ENCODE assay signal across 2 cellular contexts in genomic region chr5:10441992-10442435, GRCh38.
TF ChIP-seq lines count a peak whose summit lies in the region.

No MANE protein-coding gene starts in this region.

TF ChIP-seq in K562, 482 proteins besides CTCF, POLR2A, EP300 and RAD21 (continues in another document):
- TF ChIP-seq AFF4 (CRISPR knock-in tag; IDR thresholded peaks at IDR 0.05) (peak; percentile 51; the same call in 1 of the 2 replicates), ZBTB17 (CRISPR knock-in tag; IDR thresholded peaks at IDR 0.05) (0 out of 2 replicates have a peak, but pooled peaks have one; percentile 3), DMBX1 (CRISPR knock-in tag; IDR thresholded peaks at IDR 0.05; ENCODE audit: borderline replicate concordance) (no peak), STAT6 (CRISPR knock-in tag; IDR thresholded peaks at IDR 0.05) (peak; percentile 54; the same call in 1 of the 2 replicates), ZNF639 (CRISPR knock-in tag; conservative IDR thresholded peaks at IDR 0.05 in 1 of 2, IDR thresholded peaks at IDR 0.05 in 1 of 2) (no peak), KDM4B (IDR thresholded peaks at IDR 0.05; ENCODE audit: borderline replicate concordance in 2 of 2, low read depth in 1 of 2) (0 out of 4 replicates have a peak, but pooled peaks of 1 of the 2 experiments have one; percentile 32), ZC3H11A (IDR thresholded peaks at IDR 0.05; ENCODE audit: low read depth, low read length) (no peak), ZNF140 (CRISPR knock-in tag; IDR thresholded peaks at IDR 0.05) (no peak), SLC30A9 (CRISPR knock-in tag; IDR thresholded peaks at IDR 0.05) (no peak), ATF2 (CRISPR knock-in tag; IDR thresholded peaks at IDR 0.05) (0 out of 2 replicates have a peak, but pooled peaks have one; percentile 45), ADNP (tag; IDR thresholded peaks at IDR 0.05) (no peak)
- TF ChIP-seq, protein P1, sequence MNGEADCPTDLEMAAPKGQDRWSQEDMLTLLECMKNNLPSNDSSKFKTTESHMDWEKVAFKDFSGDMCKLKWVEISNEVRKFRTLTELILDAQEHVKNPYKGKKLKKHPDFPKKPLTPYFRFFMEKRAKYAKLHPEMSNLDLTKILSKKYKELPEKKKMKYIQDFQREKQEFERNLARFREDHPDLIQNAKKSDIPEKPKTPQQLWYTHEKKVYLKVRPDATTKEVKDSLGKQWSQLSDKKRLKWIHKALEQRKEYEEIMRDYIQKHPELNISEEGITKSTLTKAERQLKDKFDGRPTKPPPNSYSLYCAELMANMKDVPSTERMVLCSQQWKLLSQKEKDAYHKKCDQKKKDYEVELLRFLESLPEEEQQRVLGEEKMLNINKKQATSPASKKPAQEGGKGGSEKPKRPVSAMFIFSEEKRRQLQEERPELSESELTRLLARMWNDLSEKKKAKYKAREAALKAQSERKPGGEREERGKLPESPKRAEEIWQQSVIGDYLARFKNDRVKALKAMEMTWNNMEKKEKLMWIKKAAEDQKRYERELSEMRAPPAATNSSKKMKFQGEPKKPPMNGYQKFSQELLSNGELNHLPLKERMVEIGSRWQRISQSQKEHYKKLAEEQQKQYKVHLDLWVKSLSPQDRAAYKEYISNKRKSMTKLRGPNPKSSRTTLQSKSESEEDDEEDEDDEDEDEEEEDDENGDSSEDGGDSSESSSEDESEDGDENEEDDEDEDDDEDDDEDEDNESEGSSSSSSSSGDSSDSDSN (IDR thresholded peaks at IDR 0.05; ENCODE audit: borderline replicate concordance in 1 of 2, low read depth in 2 of 2, low read length in 2 of 2), result no peak; a peak in 1 of 4 replicates
- TF ChIP-seq, protein P2, sequence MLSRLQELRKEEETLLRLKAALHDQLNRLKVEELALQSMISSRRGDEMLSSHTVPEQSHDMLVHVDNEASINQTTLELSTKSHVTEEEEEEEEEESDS (CRISPR knock-in tag; IDR thresholded peaks at IDR 0.05), result no peak

TF ChIP-seq in HepG2, 621 proteins besides CTCF, POLR2A, EP300 and RAD21 (continues in another document):
- TF ChIP-seq FIP1L1 (IDR thresholded peaks at IDR 0.05; ENCODE audit: borderline replicate concordance, insufficient read depth, low read depth, low read length), result 0 out of 2 replicates have a peak, but pooled peaks have one; percentile 2
- TF ChIP-seq ZNF800 (CRISPR knock-in tag; IDR thresholded peaks at IDR 0.05), result peak; percentile 53; the same call in 1 of the 2 replicates
- TF ChIP-seq ZSCAN31 (CRISPR knock-in tag; IDR thresholded peaks at IDR 0.05; ENCODE audit: low read depth), result 0 out of 2 replicates have a peak, but pooled peaks have one; percentile 3
- 0 out of 2 replicates have a peak, but pooled peaks have one; percentile 35 for TF ChIP-seq SNAPC2 (CRISPR knock-in tag; IDR thresholded peaks at IDR 0.05)
- 0 out of 2 replicates have a peak, but pooled peaks have one; percentile 26 for TF ChIP-seq ZNF256 (CRISPR knock-in tag; conservative IDR thresholded peaks at IDR 0.05)
- TF ChIP-seq, protein P3, sequence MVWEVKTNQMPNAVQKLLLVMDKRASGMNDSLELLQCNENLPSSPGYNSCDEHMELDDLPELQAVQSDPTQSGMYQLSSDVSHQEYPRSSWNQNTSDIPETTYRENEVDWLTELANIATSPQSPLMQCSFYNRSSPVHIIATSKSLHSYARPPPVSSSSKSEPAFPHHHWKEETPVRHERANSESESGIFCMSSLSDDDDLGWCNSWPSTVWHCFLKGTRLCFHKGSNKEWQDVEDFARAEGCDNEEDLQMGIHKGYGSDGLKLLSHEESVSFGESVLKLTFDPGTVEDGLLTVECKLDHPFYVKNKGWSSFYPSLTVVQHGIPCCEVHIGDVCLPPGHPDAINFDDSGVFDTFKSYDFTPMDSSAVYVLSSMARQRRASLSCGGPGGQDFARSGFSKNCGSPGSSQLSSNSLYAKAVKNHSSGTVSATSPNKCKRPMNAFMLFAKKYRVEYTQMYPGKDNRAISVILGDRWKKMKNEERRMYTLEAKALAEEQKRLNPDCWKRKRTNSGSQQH (CRISPR knock-in tag; IDR thresholded peaks at IDR 0.05; ENCODE audit: low read depth), result no peak
- 0 out of 2 replicates have a peak, but pooled peaks have one; percentile 64 for TF ChIP-seq NFIB (CRISPR knock-in tag; IDR thresholded peaks at IDR 0.05; ENCODE audit: borderline replicate concordance)
- peak; percentile 75; the same call in 1 of the 2 replicates for TF ChIP-seq ARID4A (CRISPR knock-in tag; IDR thresholded peaks at IDR 0.05; ENCODE audit: borderline replicate concordance)
- TF ChIP-seq, protein P4, sequence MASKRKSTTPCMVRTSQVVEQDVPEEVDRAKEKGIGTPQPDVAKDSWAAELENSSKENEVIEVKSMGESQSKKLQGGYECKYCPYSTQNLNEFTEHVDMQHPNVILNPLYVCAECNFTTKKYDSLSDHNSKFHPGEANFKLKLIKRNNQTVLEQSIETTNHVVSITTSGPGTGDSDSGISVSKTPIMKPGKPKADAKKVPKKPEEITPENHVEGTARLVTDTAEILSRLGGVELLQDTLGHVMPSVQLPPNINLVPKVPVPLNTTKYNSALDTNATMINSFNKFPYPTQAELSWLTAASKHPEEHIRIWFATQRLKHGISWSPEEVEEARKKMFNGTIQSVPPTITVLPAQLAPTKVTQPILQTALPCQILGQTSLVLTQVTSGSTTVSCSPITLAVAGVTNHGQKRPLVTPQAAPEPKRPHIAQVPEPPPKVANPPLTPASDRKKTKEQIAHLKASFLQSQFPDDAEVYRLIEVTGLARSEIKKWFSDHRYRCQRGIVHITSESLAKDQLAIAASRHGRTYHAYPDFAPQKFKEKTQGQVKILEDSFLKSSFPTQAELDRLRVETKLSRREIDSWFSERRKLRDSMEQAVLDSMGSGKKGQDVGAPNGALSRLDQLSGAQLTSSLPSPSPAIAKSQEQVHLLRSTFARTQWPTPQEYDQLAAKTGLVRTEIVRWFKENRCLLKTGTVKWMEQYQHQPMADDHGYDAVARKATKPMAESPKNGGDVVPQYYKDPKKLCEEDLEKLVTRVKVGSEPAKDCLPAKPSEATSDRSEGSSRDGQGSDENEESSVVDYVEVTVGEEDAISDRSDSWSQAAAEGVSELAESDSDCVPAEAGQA (IDR thresholded peaks at IDR 0.05; ENCODE audit: low read depth), result no peak
- TF ChIP-seq, protein P4 (CRISPR knock-in tag; IDR thresholded peaks at IDR 0.05; ENCODE audit: borderline replicate concordance), result 0 out of 2 replicates have a peak, but pooled peaks have one; percentile 29
- 0 out of 2 replicates have a peak, but pooled peaks have one; percentile 8 for TF ChIP-seq ZNF274 (CRISPR knock-in tag; IDR thresholded peaks at IDR 0.05)
- peak; percentile 29; the same call in 1 of the 2 replicates for TF ChIP-seq RFX1 (IDR thresholded peaks at IDR 0.05)
- TF ChIP-seq ZNF441 (CRISPR knock-in tag; IDR thresholded peaks at IDR 0.05; ENCODE audit: borderline replicate concordance), result peak; percentile 10; the same call in 1 of the 2 replicates
- 0 out of 2 replicates have a peak, but pooled peaks have one; percentile 1 for TF ChIP-seq ZNF768 (CRISPR knock-in tag; IDR thresholded peaks at IDR 0.05)
- TF ChIP-seq, protein P1 (CRISPR knock-in tag; IDR thresholded peaks at IDR 0.05), result peak; percentile 54; the same call in 1 of the 2 replicates
- peak; percentile 14; the same call in 1 of the 2 replicates for TF ChIP-seq ZNF687 (CRISPR knock-in tag; IDR thresholded peaks at IDR 0.05)
- TF ChIP-seq GATAD2A (CRISPR knock-in tag; IDR thresholded peaks at IDR 0.05), result no peak
- TF ChIP-seq THYN1 (CRISPR knock-in tag; IDR thresholded peaks at IDR 0.05; ENCODE audit: borderline replicate concordance, low read depth), result no peak
- no peak for TF ChIP-seq KAT2B (IDR thresholded peaks at IDR 0.05; ENCODE audit: borderline replicate concordance, low read depth, low read length)
- TF ChIP-seq ZNF788 (CRISPR knock-in tag; IDR thresholded peaks at IDR 0.05; ENCODE audit: borderline replicate concordance), result 0 out of 2 replicates have a peak, but pooled peaks have one; percentile 24
